ENCODE assay signal across 18 cellular contexts in genomic region chr18:108665-109063, GRCh38. TPM values are rescaled to one million over a fixed set of nuclear protein-coding genes. Genes with fewer than 3 reads are reported as not detected.
DNase-seq lines count a peak whose midpoint lies in the region; ATAC-seq lines count a peak whose summit lies in the region.
"Not testable (repeated sequence)": the region's sequence is repeated elsewhere in the genome, so short reads cannot be mapped to it uniquely, and the experiment has no call there.
"Had no signal": no experiment of that assay in that cellular context is flagged by ENCODE, and none has a peak within 500 bp of the region (broad histone marks: within the 10 kb centered on the region; RNA-seq: fewer than 3 reads in every experiment).

No MANE protein-coding gene starts in this region.

- H3K27ac Mint-ChIP-seq in stimulated activated memory B cell treated with anti-CD40 and anti-IgM and Interleukin-4, amounts not matched to agents 10 μg/mL and 1 μg/mL and 100 μg/mL, for 72 hours = not testable (repeated sequence)

- not testable (repeated sequence) for H3K4me1 Mint-ChIP-seq in stimulated activated memory B cell treated with anti-CD40 and anti-IgM and Interleukin-4, amounts not matched to agents 10 μg/mL and 1 μg/mL and 100 μg/mL, for 72 hours

- H3K27me3 Mint-ChIP-seq in stimulated activated memory B cell treated with anti-CD40 and anti-IgM and Interleukin-4, amounts not matched to agents 10 μg/mL and 1 μg/mL and 100 μg/mL, for 72 hours = not testable (repeated sequence)

- not testable (repeated sequence) for H3K4me3 Mint-ChIP-seq in stimulated activated memory B cell treated with anti-CD40 and anti-IgM and Interleukin-4, amounts not matched to agents 10 μg/mL and 1 μg/mL and 100 μg/mL, for 72 hours

- H3K9me3 Mint-ChIP-seq in stimulated activated memory B cell treated with anti-CD40 and anti-IgM and Interleukin-4, amounts not matched to agents 10 μg/mL and 1 μg/mL and 100 μg/mL, for 72 hours = not testable (repeated sequence)

- intact Hi-C loops in left ventricle myocardium superior (cut with micrococcal nuclease) = not testable (repeated sequence)

- H3K36me3 Mint-ChIP-seq in stimulated activated memory B cell treated with anti-CD40 and anti-IgM and Interleukin-4, amounts not matched to agents 10 μg/mL and 1 μg/mL and 100 μg/mL, for 72 hours = not testable (repeated sequence)

- peak; percentile 7 for ATAC-seq in GM18502 (IDR thresholded peaks at IDR 0.05; ENCODE audit: poor library complexity, unreplicated experiment)
- peak; percentile 1 for ATAC-seq in GM19467 (IDR thresholded peaks at IDR 0.05; ENCODE audit: unreplicated experiment)
- peak; percentile 5 for ATAC-seq in GM21786 (IDR thresholded peaks at IDR 0.05; ENCODE audit: unreplicated experiment)
- ATAC-seq in HG02938 (IDR thresholded peaks at IDR 0.05; ENCODE audit: unreplicated experiment) = peak; percentile 10
- peak; percentile 13 for ATAC-seq in HG03354 (IDR thresholded peaks at IDR 0.05; ENCODE audit: poor library complexity, severe bottlenecking, unreplicated experiment)
- ATAC-seq in SK-N-SH treated with all-trans-retinoic acid at 6 μM for 48 hours = peak; percentile 16
- ATAC-seq in left ventricle myocardium superior = peak; percentile 36
- peak; percentile 27 for ATAC-seq in stimulated activated memory B cell treated with anti-CD40 and anti-IgM and Interleukin-4, amounts not matched to agents 10 μg/mL and 1 μg/mL and 100 μg/mL, for 72 hours

- not testable (repeated sequence) for DNase-seq in left ventricle myocardium superior

RNA-seq across cellular contexts. Expression of gene USP14, which starts 49.7 kb away (rescaled TPM):
- total RNA-seq in left ventricle myocardium superior = 48.3 TPM

RNA-seq across cellular contexts. Expression of gene TUBB8B, which starts 59.2 kb away (rescaled TPM):
- not detected for total RNA-seq in left ventricle myocardium superior
- total RNA-seq: A172; activated CD8-positive, alpha-beta memory T cell treated with anti-CD3 and anti-CD28 coated beads for 36 hours; activated naive CD4-positive, alpha-beta T cell treated with anti-CD3 and anti-CD28 coated beads for 36 hours; cardiac muscle cell; CD8-positive, alpha-beta T cell; glomerular endothelial cell; kidney epithelial cell; LHCN-M2; myocyte; renal cortical epithelial cell had no signal
